ENCODE assay signal across 9 cellular contexts in genomic region chr7:70569335-70569819, GRCh38.
A peak's percentile ranks its signal among the peaks of the same experiment; 100 is the strongest.
DNase-seq lines count a peak whose midpoint lies in the region; ATAC-seq and TF ChIP-seq lines count a peak whose summit lies in the region.
"Had no signal": no experiment of that assay in that cellular context is flagged by ENCODE, and none has a peak within 500 bp of the region (broad histone marks: within the 10 kb centered on the region; RNA-seq: fewer than 3 reads in every experiment).

No MANE protein-coding gene starts in this region.

- TF ChIP-seq CTCF in WTC11 (IDR thresholded peaks at IDR 0.05) (no peak), neural cell (IDR thresholded peaks at IDR 0.05; ENCODE audit: poor library complexity, severe bottlenecking) (no peak)

- H3K4me2 ChIP-seq in neural cell (ENCODE audit: low read length), result peak overlapping the region; percentile 10

- in situ Hi-C loops in G401 (cut with HindIII; ENCODE audit: low sequenced_read_pairs), result no loop called here

- H3K9me3 ChIP-seq in neural cell (ENCODE audit: low read length), result no peaks in the 10 kb centered on the region

- H3K4me1 Mint-ChIP-seq in WTC11, result peaks cover 16% of the 10 kb centered on the region; the same call in 1 of the 2 replicates

- no peaks in the 10 kb centered on the region for H3K36me3 ChIP-seq in neural cell (ENCODE audit: insufficient read depth, low read length)

- no peaks in the 10 kb centered on the region for H3K79me2 ChIP-seq in neural cell (replicated peaks; ENCODE audit: insufficient read depth, low read length)

- TF ChIP-seq RAD21 in neural cell (conservative IDR thresholded peaks at IDR 0.05), result no peak

- no peak overlapping the region for H3K4me3 Mint-ChIP-seq in WTC11

- CTCF ChIA-PET in WTC11 (lab: Charles Lee), result no interaction called here

- H3K36me3 Mint-ChIP-seq in WTC11, result no peaks in the 10 kb centered on the region

- DNase-seq in G401 (ENCODE audit: low spot score) (peak; percentile 75), NCI-H2081 treated with DMSO at 0.1 percent for 48 hours (lab: John Stamatoyannopoulos, UW) (peak; percentile 94), WTC11 (ENCODE audit: low spot score) (no peak), T1000 (lab: John Stamatoyannopoulos, UW) (no peak), GDM1 (lab: John Stamatoyannopoulos, UW) (no peak), dermis blood vessel endothelial cell (no peak)

- no peaks in the 10 kb centered on the region for H4K20me1 ChIP-seq in neural cell (ENCODE audit: insufficient read depth)

- TF ChIP-seq EP300 in neural cell (conservative IDR thresholded peaks at IDR 0.05; ENCODE audit: poor library complexity, severe bottlenecking), result peak; percentile 71

- no peaks in the 10 kb centered on the region for H3K9me2 ChIP-seq in neural cell (ENCODE audit: insufficient read depth, low read length)

- ATAC-seq in WTC11 (peak; percentile 22; the same call in 1 of the 2 replicates), GM21515 (IDR thresholded peaks at IDR 0.05; ENCODE audit: unreplicated experiment) (no peak)

- no peak overlapping the region for H2AFZ ChIP-seq in neural cell (ENCODE audit: low read depth, low read length)

- H3K27me3 ChIP-seq in neural cell (ENCODE audit: insufficient read depth, low read depth, low read length), result no peaks in the 10 kb centered on the region

- POLR2A ChIA-PET in WTC11 (lab: Charles Lee), result no interaction called here

- H3K9me3 Mint-ChIP-seq in WTC11, result no peaks in the 10 kb centered on the region

- peaks cover 13% of the 10 kb centered on the region for H3F3A ChIP-seq in neural cell (ENCODE audit: insufficient read depth, low read length, poor library complexity, severe bottlenecking)

- no peak overlapping the region for H3K27ac Mint-ChIP-seq in WTC11

- peaks cover 42% of the 10 kb centered on the region for H3K27me3 Mint-ChIP-seq in WTC11 (ENCODE audit: low read depth)

- peak overlapping the region; percentile 9 for H3K4me3 ChIP-seq in neural cell (ENCODE audit: low read length)
- H3K4me3 ChIP-seq: lung had no signal

- H3K9ac ChIP-seq in neural cell (ENCODE audit: low read length), result no peak overlapping the region

- peak overlapping the region; percentile 56 for H3K27ac ChIP-seq in neural cell (ENCODE audit: low read length)

TF ChIP-seq in WTC11, 78 proteins besides CTCF, POLR2A, EP300 and RAD21 (continues in another document):
- TF ChIP-seq ATF1 (CRISPR knock-in tag; IDR thresholded peaks at IDR 0.05) (no peak), SOX15 (CRISPR knock-in tag; IDR thresholded peaks at IDR 0.05) (no peak), CDX4 (CRISPR knock-in tag; IDR thresholded peaks at IDR 0.05; ENCODE audit: borderline replicate concordance) (no peak), JAZF1 (CRISPR knock-in tag; IDR thresholded peaks at IDR 0.05) (no peak), RORB (CRISPR knock-in tag; IDR thresholded peaks at IDR 0.05) (no peak), ZNF219 (CRISPR knock-in tag; IDR thresholded peaks at IDR 0.05; ENCODE audit: borderline replicate concordance) (no peak), ZNF532 (CRISPR knock-in tag; IDR thresholded peaks at IDR 0.05; ENCODE audit: borderline replicate concordance) (no peak), TEAD1 (CRISPR knock-in tag; IDR thresholded peaks at IDR 0.05) (no peak)

TF ChIP-seq in neural cell, 6 proteins besides CTCF, POLR2A, EP300 and RAD21:
- TF ChIP-seq EZH2 (IDR thresholded peaks at IDR 0.05; ENCODE audit: borderline replicate concordance, insufficient read depth, low read length, poor library complexity, severe bottlenecking) (no peak), REST (IDR thresholded peaks at IDR 0.05; ENCODE audit: borderline replicate concordance) (no peak), MXI1 (conservative IDR thresholded peaks at IDR 0.05; ENCODE audit: poor library complexity, severe bottlenecking) (peak; percentile 31), POLR2AphosphoS5 (IDR thresholded peaks at IDR 0.05) (peak; percentile 69)

Comparison
In these comparisons a context has a peak if more than half of its experiments do, and no peak if none do; other contexts are left out.
1. DNase-seq: peak in G401 (single experiment) and NCI-H2081 treated with DMSO at 0.1 percent for 48 hours (single experiment); none in WTC11 (single experiment), T1000 (single experiment), GDM1 (single experiment) and dermis blood vessel endothelial cell (single experiment).